9 cellular contexts compared by ENCODE assay signal in genomic region chr3:128804017-128804816, GRCh38.
A peak's percentile ranks its signal among the peaks of the same experiment; 100 is the strongest.
DNase-seq lines count a peak whose midpoint lies in the region; ATAC-seq and FAIRE-seq lines count a peak whose summit lies in the region.
"Had no signal": no experiment of that assay in that cellular context is flagged by ENCODE, and none has a peak within 500 bp of the region (broad histone marks: within the 10 kb centered on the region; RNA-seq: fewer than 3 reads in every experiment).

No MANE protein-coding gene starts in this region.

- peak; percentile 88 for ATAC-seq in GM18861 (IDR thresholded peaks at IDR 0.05; ENCODE audit: unreplicated experiment)
- ATAC-seq in HG02678 (IDR thresholded peaks at IDR 0.05; ENCODE audit: unreplicated experiment): peak; percentile 93

- peak; percentile 57 for DNase-seq in NCI-H226
- peak; percentile 58 for DNase-seq in activated naive CD4-positive, alpha-beta T cell treated with anti-CD3 and anti-CD28 coated beads, Interleukin-2, amount 50 U/mL, for 16 hours
- peak; percentile 37 for DNase-seq in stimulated activated CD8-positive, alpha-beta memory T cell treated with anti-CD3 and anti-CD28 coated beads, Interleukin-4, amount 100 ng/mL, for 24 hours (ENCODE audit: low read depth)
- DNase-seq in SKM-1 (lab: John Stamatoyannopoulos, UW; ENCODE audit: unreplicated experiment): no peak
- no peak for DNase-seq in COLO668 (lab: John Stamatoyannopoulos, UW; ENCODE audit: unreplicated experiment)

- peak; percentile 84 for FAIRE-seq in islet of Langerhans (lab: Jason Lieb, UNC)
- FAIRE-seq: colon had no signal

Comparison
In these comparisons a context has a peak if more than half of its experiments do, and no peak if none do; other contexts are left out.
1. DNase-seq: peak in NCI-H226 (single experiment), activated naive CD4-positive, alpha-beta T cell treated with anti-CD3 and anti-CD28 coated beads, Interleukin-2, amount 50 U/mL, for 16 hours (single experiment) and stimulated activated CD8-positive, alpha-beta memory T cell treated with anti-CD3 and anti-CD28 coated beads, Interleukin-4, amount 100 ng/mL, for 24 hours (single experiment); none in SKM-1 (single experiment) and COLO668 (single experiment).